19 cellular contexts compared by ENCODE assay signal in the genomic region with DNA sequence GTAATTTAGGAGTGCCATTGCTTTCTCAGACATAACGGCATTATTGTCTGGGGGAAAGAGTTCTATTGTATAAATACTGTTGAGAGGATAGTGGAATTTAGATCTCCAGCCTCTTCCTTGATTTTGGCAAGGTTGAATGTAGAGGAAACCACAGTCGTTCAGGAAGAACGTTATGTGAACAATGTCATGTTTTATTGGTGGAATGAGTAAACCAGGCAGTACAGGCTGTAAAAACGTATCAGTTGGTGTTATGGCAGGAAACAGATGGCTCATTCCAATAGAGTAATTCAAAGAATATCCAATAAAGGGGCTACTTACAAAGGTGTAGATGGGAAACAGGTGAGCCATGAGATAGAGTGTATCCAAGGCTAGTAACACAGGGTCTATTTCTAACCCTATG.
"Had no signal": no experiment of that assay in that cellular context is flagged by ENCODE, and none has a peak within 500 bp of the region (broad histone marks: within the 10 kb centered on the region; RNA-seq: fewer than 3 reads in every experiment).

No MANE protein-coding gene starts in this region.

- H3K4me1 ChIP-seq: left lung, neural progenitor cell, sigmoid colon, upper lobe of right lung, uterus had no signal

- ATAC-seq: left lung; naive thymus-derived CD4-positive, alpha-beta T cell; psoas muscle; right cardiac atrium; stimulated activated naive CD8-positive, alpha-beta T cell treated with anti-CD3 and anti-CD28 coated beads, Interleukin-15, Interleukin-2, amounts not matched to agents 100 U/mL and 50 U/mL, for 24 hours; upper lobe of right lung had no signal

- H3K9ac ChIP-seq: neural progenitor cell had no signal

- H2AFZ ChIP-seq: neural progenitor cell had no signal

- DNase-seq: dorsolateral prefrontal cortex; effector CD4-positive, alpha-beta T cell; kidney; left lung; mesenchymal stem cell; naive thymus-derived CD4-positive, alpha-beta T cell; nucleus accumbens; psoas muscle; right cardiac atrium; sigmoid colon; stimulated activated CD4-positive, alpha-beta T cell treated with anti-CD3 and anti-CD28 coated beads, Interleukin-2, amount 100 ng/mL, for 24 hours; stimulated activated CD4-positive, alpha-beta T cell treated with anti-CD3 and anti-CD28 coated beads, Interleukin-4, amount 100 ng/mL, for 24 hours; stimulated activated naive CD8-positive, alpha-beta T cell treated with anti-CD3 and anti-CD28 coated beads, Interleukin-15, Interleukin-2, amounts not matched to agents 100 U/mL and 50 U/mL, for 24 hours; substantia nigra; transverse colon; upper lobe of right lung; uterus had no signal

- H3K27me3 ChIP-seq: dorsolateral prefrontal cortex, left lung, neural progenitor cell, sigmoid colon, transverse colon, upper lobe of right lung, uterus had no signal

- H3K9me3 ChIP-seq: left lung, psoas muscle, sigmoid colon, thoracic aorta, transverse colon, upper lobe of right lung, uterus had no signal

- H3K4me2 ChIP-seq: neural progenitor cell had no signal

- H3K4me3 ChIP-seq: dorsolateral prefrontal cortex, left lung, neural progenitor cell, psoas muscle, sigmoid colon, thoracic aorta, transverse colon, upper lobe of right lung, uterus had no signal

- H3K36me3 ChIP-seq: left lung, neural progenitor cell, sigmoid colon, thoracic aorta, transverse colon, upper lobe of right lung, uterus had no signal
